8 cellular contexts compared by ENCODE assay signal in the genomic region with DNA sequence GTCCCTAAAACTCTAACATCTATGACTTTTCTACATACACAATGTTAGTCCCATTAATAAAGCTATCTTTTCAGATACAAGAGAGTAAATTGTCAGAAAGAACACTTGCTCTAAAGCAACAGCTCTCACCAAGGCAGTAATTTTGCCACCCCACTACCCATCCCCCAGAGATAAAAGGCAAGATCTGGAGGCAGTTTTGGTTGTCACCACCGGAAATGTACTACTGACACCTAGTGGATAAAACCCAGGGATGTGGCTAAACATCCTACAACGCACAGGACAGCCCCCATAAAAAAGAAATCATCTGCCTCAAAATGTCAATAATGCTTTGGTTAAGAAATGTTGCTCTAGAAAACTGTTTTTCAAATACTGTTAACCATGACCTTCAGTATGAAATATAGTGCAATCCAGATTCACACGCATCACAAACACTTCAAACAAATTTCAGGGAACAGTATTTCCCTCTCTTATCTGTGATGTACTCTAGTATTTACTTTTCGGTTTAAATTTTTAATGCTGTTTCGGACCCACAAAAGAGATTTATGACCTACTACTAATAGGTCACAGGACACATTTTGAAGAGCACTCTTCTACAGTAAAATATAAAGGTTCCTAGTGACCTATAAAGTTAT. TPM values are rescaled to one million over a fixed set of nuclear protein-coding genes. Genes with fewer than 3 reads are reported as not detected.
DNase-seq lines count a peak whose midpoint lies in the region; ATAC-seq lines count a peak whose summit lies in the region.

No MANE protein-coding gene starts in this region.

- peaks cover 73% of the 10 kb centered on the region for H3K4me1 Mint-ChIP-seq in stimulated activated naive CD8-positive, alpha-beta T cell treated with anti-CD3 and anti-CD28 coated beads, Interleukin-15, Interleukin-2, amounts not matched to agents 100 ng/mL and 50 ng/mL, for 24 hours (ENCODE audit: low read depth)

- H3K27ac Mint-ChIP-seq in stimulated activated naive CD8-positive, alpha-beta T cell treated with anti-CD3 and anti-CD28 coated beads, Interleukin-15, Interleukin-2, amounts not matched to agents 100 ng/mL and 50 ng/mL, for 24 hours, result peak overlapping the region; percentile 87

- no peak overlapping the region for H3K4me3 ChIP-seq in effector memory CD4-positive, alpha-beta T cell (ENCODE audit: insufficient read depth, low read depth, low read length, poor library complexity, severe bottlenecking)

- no peaks in the 10 kb centered on the region for H3K27me3 Mint-ChIP-seq in stimulated activated naive CD8-positive, alpha-beta T cell treated with anti-CD3 and anti-CD28 coated beads, Interleukin-15, Interleukin-2, amounts not matched to agents 100 ng/mL and 50 ng/mL, for 24 hours

- H3K9me3 ChIP-seq in effector memory CD4-positive, alpha-beta T cell (ENCODE audit: control insufficient read depth, low read length), result no peaks in the 10 kb centered on the region

- peaks cover 9% of the 10 kb centered on the region for H3K36me3 Mint-ChIP-seq in stimulated activated naive CD8-positive, alpha-beta T cell treated with anti-CD3 and anti-CD28 coated beads, Interleukin-15, Interleukin-2, amounts not matched to agents 100 ng/mL and 50 ng/mL, for 24 hours (ENCODE audit: low read depth)

- no peak overlapping the region for H3K27ac ChIP-seq in effector memory CD4-positive, alpha-beta T cell (ENCODE audit: insufficient read depth, low read length, poor library complexity, severe bottlenecking)

- H3K4me3 Mint-ChIP-seq in stimulated activated naive CD8-positive, alpha-beta T cell treated with anti-CD3 and anti-CD28 coated beads, Interleukin-15, Interleukin-2, amounts not matched to agents 100 ng/mL and 50 ng/mL, for 24 hours, result peak overlapping the region; percentile 66

- DNase-seq in AG08396 (ENCODE audit: low spot score) (peak; percentile 33), NCI-H460 (ENCODE audit: extremely low read depth, low read depth) (peak; percentile 48), mucosa of gallbladder (ENCODE audit: low spot score) (peak; percentile 34)
- DNase-seq in activated CD4-positive, alpha-beta T cell treated with anti-CD3 and anti-CD28 coated beads for 48 hours, result peak; percentile 60
- DNase-seq in effector memory CD4-positive, alpha-beta T cell, result peak; percentile 38 to 54 (median 42)

- no peaks in the 10 kb centered on the region for H3K9me3 Mint-ChIP-seq in stimulated activated naive CD8-positive, alpha-beta T cell treated with anti-CD3 and anti-CD28 coated beads, Interleukin-15, Interleukin-2, amounts not matched to agents 100 ng/mL and 50 ng/mL, for 24 hours

- H3K4me1 ChIP-seq in effector memory CD4-positive, alpha-beta T cell (ENCODE audit: control insufficient read depth, insufficient read depth, low read length, poor library complexity, severe bottlenecking), result peaks cover 47% of the 10 kb centered on the region

- H3K27me3 ChIP-seq in effector memory CD4-positive, alpha-beta T cell (replicated peaks; ENCODE audit: control insufficient read depth, insufficient read depth, low read length, poor library complexity, severe bottlenecking), result no peaks in the 10 kb centered on the region

- ATAC-seq in GM18517 (IDR thresholded peaks at IDR 0.05; ENCODE audit: unreplicated experiment) (peak; percentile 56), HG03280 (IDR thresholded peaks at IDR 0.05; ENCODE audit: unreplicated experiment) (peak; percentile 44)

- H3K36me3 ChIP-seq in effector memory CD4-positive, alpha-beta T cell (ENCODE audit: control insufficient read depth, insufficient read depth, low read length), result no peaks in the 10 kb centered on the region

RNA-seq across cellular contexts. Expression of a gene that starts 5.1 kb away (rescaled TPM):
- 40.7 and 41.6 TPM in 2 replicates for total RNA-seq in NCI-H460 (2014; rRNA removed; shearing (Covaris generic))
- 22.0 and 25.5 TPM in 2 replicates for polyA plus RNA-seq in NCI-H460 (2014; cell fraction: nucleus; rRNA removed)
- 93.5 TPM for total RNA-seq in mucosa of gallbladder

RNA-seq across cellular contexts. Expression of a gene that starts 31.6 kb away (rescaled TPM):
- 50.1 and 57.2 TPM in 2 replicates for total RNA-seq in NCI-H460 (2014; rRNA removed; shearing (Covaris generic))
- polyA plus RNA-seq in NCI-H460 (2014; cell fraction: nucleus; rRNA removed), result 16.8 and 45.5 TPM in 2 replicates
- total RNA-seq in mucosa of gallbladder, result 33.9 TPM

RNA-seq across cellular contexts. Expression of a gene that starts 52.8 kb away (rescaled TPM):
- total RNA-seq in NCI-H460 (2014; rRNA removed; shearing (Covaris generic)), result 10.2 and 11.1 TPM in 2 replicates
- polyA plus RNA-seq in NCI-H460 (2014; cell fraction: nucleus; rRNA removed), result 9.0 and 11.8 TPM in 2 replicates
- total RNA-seq in mucosa of gallbladder, result 12.7 TPM
